In genomic region chr6:36833182-36833789, GRCh38 we compare ENCODE assay signal across 1 cellular context.
TF ChIP-seq lines count a peak whose summit lies in the region.

No MANE protein-coding gene starts in this region.

TF ChIP-seq in HepG2, 621 proteins besides CTCF, POLR2A, EP300 and RAD21:
- TF ChIP-seq MYC (CRISPR knock-in tag; IDR thresholded peaks at IDR 0.05; ENCODE audit: borderline replicate concordance) (no peak), ZNF543 (CRISPR knock-in tag; IDR thresholded peaks at IDR 0.05) (peak; percentile 100)
